Comparison of ENCODE assay signal across 10 cellular contexts in the genomic region with DNA sequence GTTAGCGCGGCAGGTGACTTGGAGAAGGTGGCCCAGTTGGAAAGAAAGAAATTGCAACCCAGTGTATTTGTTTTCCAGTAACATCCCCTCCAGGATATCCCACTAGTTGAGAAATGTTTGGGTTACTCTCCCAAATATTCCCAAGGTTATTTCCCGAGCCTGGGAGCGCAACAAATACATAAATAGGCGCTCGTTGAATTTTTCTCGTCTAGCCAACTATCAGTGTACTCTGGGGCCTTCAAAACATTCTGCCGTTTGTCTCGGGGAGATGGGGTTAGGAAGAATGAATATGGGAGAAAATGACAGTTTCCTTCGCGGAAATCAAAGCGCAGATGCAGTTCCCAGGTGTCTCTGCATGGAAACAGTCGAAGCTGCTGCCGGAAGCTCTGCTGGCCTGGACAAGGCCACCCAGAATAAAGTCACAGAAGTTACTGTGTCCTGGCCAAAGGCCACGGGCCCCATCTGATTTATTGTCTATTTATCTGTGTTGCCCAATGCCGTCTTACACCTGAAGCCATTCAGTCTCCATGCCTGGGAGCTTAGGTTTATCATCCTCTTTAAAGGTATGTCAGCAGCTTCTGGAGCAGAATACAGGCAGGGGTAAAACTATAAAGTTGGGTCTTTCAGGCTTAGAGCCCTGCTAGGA. TPM values are rescaled to one million over a fixed set of nuclear protein-coding genes. Genes with fewer than 3 reads are reported as not detected.
A peak's percentile ranks its signal among the peaks of the same experiment; 100 is the strongest.
DNase-seq lines count a peak whose midpoint lies in the region; ATAC-seq and TF ChIP-seq lines count a peak whose summit lies in the region.
"Had no signal": no experiment of that assay in that cellular context is flagged by ENCODE, and none has a peak within 500 bp of the region (broad histone marks: within the 10 kb centered on the region; RNA-seq: fewer than 3 reads in every experiment).

No MANE protein-coding gene starts in this region.

- POLR2A ChIA-PET in MCF 10A (lab: Yijun Ruan, JAX), result no interaction called here

- H3K4me1 Mint-ChIP-seq in MCF 10A (ENCODE audit: insufficient read depth, unreplicated experiment), result peaks cover 7% of the 10 kb centered on the region

- H3K27ac ChIP-seq in liver (ENCODE audit: low read depth in 1 of 2, low read length in 2 of 2) (peak overlapping the region; percentile 85 to 87), thoracic aorta (no peak overlapping the region)

- H3K4me3 ChIP-seq in liver (ENCODE audit: low read depth in 1 of 3, low read length in 3 of 3) (peak overlapping the region; percentile 66 to 70 (median 69)), thoracic aorta (peak overlapping the region; percentile 99)

- TF ChIP-seq RAD21 in liver (IDR thresholded peaks at IDR 0.05), result peak in 1 of 2 donors; percentile 54

- no peaks in the 10 kb centered on the region for H3K27me3 Mint-ChIP-seq in MCF 10A (ENCODE audit: insufficient read depth, unreplicated experiment)

- H3K9me3 ChIP-seq in liver (ENCODE audit: control insufficient read depth in 4 of 4, low read length in 3 of 4) (no peaks in the 10 kb centered on the region), thoracic aorta (no peaks in the 10 kb centered on the region)

- H3K27ac Mint-ChIP-seq in MCF 10A (ENCODE audit: low read depth, unreplicated experiment), result no peak overlapping the region

- H3K4me1 ChIP-seq in liver (ENCODE audit: control insufficient read depth in 4 of 4, insufficient read depth in 4 of 4, low read length in 3 of 4), result peaks cover 4 to 29% (median 19%) of the 10 kb centered on the region in 4 donors
- peaks cover 4 to 17% of the 10 kb centered on the region in 2 donors for H3K4me1 ChIP-seq in thoracic aorta (ENCODE audit: control insufficient read depth in 1 of 2, low read depth in 2 of 2)

- 20% methylated on average over 16 of the region's 16 CpGs for WGBS in liver

- peak overlapping the region; percentile 83 for H3K4me3 Mint-ChIP-seq in MCF 10A (ENCODE audit: unreplicated experiment)

- no TSS peak for BruUV-seq in MCF 10A (replicated peaks; lab: Mats Ljungman, UMichigan)

- no peaks in the 10 kb centered on the region for H3K36me3 Mint-ChIP-seq in MCF 10A (ENCODE audit: insufficient read depth, unreplicated experiment)

- intact Hi-C loops in MCF 10A (cut with micrococcal nuclease), result no loop called here

- peak; percentile 33 for DNase-seq in activated CD8-positive, alpha-beta memory T cell treated with anti-CD3 and anti-CD28 coated beads, Interleukin-2, amount 50 U/mL, for 48 hours
- no peak for DNase-seq in activated CD8-positive, alpha-beta memory T cell treated with anti-CD3 and anti-CD28 coated beads, Interleukin-2, amount 50 U/mL, for 4 hours
- no peak for DNase-seq in MCF 10A (ENCODE audit: unreplicated experiment)
- no peak for DNase-seq in thoracic aorta (ENCODE audit: low spot score)
- no peak for DNase-seq in NCI-H1436 treated with DMSO at 0.1 percent for 48 hours (lab: John Stamatoyannopoulos, UW)
- DNase-seq: NCI-H146 had no signal

- CTCF ChIA-PET in MCF 10A (lab: Yijun Ruan, JAX), result interaction anchor here (0.6 to 5.1 kb wide), 18 partner anchors 8 to 473 kb away, joined by 3 to 35 read pairs (median 4); a partner anchor contains a TSS

- ATAC-seq in thoracic aorta (ENCODE audit: insufficient number of reproducible peaks, low FRiP score, low read depth) (no peak), HG02678 (IDR thresholded peaks at IDR 0.05; ENCODE audit: unreplicated experiment) (no peak), HG02852 (IDR thresholded peaks at IDR 0.05; ENCODE audit: unreplicated experiment) (no peak)

- TF ChIP-seq CTCF in MCF 10A (IDR thresholded peaks at IDR 0.05; ENCODE audit: unreplicated experiment) (no peak), liver (IDR thresholded peaks at IDR 0.05; ENCODE audit: low read depth, low read length, missing input control) (no peak), thoracic aorta (IDR thresholded peaks at IDR 0.05) (no peak)

- peaks cover 0 to 3% (median 0%) of the 10 kb centered on the region in 4 donors for H3K36me3 ChIP-seq in liver (ENCODE audit: control insufficient read depth in 4 of 4, insufficient read depth in 3 of 4, low read depth in 1 of 4, low read length in 3 of 4)
- H3K36me3 ChIP-seq in thoracic aorta, result no peaks in the 10 kb centered on the region

- H3K9ac ChIP-seq in liver (ENCODE audit: low read depth in 1 of 2, low read length in 2 of 2), result peak overlapping the region; percentile 8 to 82

- no peaks in the 10 kb centered on the region for H3K9me3 Mint-ChIP-seq in MCF 10A (ENCODE audit: unreplicated experiment)

- H3K27me3 ChIP-seq in liver (ENCODE audit: control insufficient read depth in 4 of 4, insufficient read depth in 4 of 4, low read length in 3 of 4) (no peaks in the 10 kb centered on the region), thoracic aorta (replicated peaks; ENCODE audit: insufficient read depth) (no peaks in the 10 kb centered on the region)

TF ChIP-seq in liver, 16 proteins besides CTCF, POLR2A, EP300 and RAD21:
- peak; percentile 34 for TF ChIP-seq FOXA2 (IDR thresholded peaks at IDR 0.05)
- peak; percentile 79 for TF ChIP-seq TAF1 (conservative IDR thresholded peaks at IDR 0.05)
- TF ChIP-seq, protein P1, sequence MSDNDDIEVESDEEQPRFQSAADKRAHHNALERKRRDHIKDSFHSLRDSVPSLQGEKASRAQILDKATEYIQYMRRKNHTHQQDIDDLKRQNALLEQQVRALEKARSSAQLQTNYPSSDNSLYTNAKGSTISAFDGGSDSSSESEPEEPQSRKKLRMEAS (IDR thresholded peaks at IDR 0.05), result peak; percentile 95
- TF ChIP-seq, protein P2, sequence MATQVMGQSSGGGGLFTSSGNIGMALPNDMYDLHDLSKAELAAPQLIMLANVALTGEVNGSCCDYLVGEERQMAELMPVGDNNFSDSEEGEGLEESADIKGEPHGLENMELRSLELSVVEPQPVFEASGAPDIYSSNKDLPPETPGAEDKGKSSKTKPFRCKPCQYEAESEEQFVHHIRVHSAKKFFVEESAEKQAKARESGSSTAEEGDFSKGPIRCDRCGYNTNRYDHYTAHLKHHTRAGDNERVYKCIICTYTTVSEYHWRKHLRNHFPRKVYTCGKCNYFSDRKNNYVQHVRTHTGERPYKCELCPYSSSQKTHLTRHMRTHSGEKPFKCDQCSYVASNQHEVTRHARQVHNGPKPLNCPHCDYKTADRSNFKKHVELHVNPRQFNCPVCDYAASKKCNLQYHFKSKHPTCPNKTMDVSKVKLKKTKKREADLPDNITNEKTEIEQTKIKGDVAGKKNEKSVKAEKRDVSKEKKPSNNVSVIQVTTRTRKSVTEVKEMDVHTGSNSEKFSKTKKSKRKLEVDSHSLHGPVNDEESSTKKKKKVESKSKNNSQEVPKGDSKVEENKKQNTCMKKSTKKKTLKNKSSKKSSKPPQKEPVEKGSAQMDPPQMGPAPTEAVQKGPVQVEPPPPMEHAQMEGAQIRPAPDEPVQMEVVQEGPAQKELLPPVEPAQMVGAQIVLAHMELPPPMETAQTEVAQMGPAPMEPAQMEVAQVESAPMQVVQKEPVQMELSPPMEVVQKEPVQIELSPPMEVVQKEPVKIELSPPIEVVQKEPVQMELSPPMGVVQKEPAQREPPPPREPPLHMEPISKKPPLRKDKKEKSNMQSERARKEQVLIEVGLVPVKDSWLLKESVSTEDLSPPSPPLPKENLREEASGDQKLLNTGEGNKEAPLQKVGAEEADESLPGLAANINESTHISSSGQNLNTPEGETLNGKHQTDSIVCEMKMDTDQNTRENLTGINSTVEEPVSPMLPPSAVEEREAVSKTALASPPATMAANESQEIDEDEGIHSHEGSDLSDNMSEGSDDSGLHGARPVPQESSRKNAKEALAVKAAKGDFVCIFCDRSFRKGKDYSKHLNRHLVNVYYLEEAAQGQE (IDR thresholded peaks at IDR 0.05), result peak; percentile 29
- no peak for TF ChIP-seq FOXA1 (IDR thresholded peaks at IDR 0.05)
- no peak for TF ChIP-seq NR2F2 (IDR thresholded peaks at IDR 0.05)
- no peak for TF ChIP-seq HNF4G (IDR thresholded peaks at IDR 0.05)
- TF ChIP-seq, protein P3, sequence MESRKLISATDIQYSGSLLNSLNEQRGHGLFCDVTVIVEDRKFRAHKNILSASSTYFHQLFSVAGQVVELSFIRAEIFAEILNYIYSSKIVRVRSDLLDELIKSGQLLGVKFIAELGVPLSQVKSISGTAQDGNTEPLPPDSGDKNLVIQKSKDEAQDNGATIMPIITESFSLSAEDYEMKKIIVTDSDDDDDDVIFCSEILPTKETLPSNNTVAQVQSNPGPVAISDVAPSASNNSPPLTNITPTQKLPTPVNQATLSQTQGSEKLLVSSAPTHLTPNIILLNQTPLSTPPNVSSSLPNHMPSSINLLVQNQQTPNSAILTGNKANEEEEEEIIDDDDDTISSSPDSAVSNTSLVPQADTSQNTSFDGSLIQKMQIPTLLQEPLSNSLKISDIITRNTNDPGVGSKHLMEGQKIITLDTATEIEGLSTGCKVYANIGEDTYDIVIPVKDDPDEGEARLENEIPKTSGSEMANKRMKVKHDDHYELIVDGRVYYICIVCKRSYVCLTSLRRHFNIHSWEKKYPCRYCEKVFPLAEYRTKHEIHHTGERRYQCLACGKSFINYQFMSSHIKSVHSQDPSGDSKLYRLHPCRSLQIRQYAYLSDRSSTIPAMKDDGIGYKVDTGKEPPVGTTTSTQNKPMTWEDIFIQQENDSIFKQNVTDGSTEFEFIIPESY (IDR thresholded peaks at IDR 0.05), result peak; percentile 49
- peak; percentile 82 for TF ChIP-seq YY1 (IDR thresholded peaks at IDR 0.05)
- TF ChIP-seq RXRA (IDR thresholded peaks at IDR 0.05), result peak in 1 of 2 donors; percentile 62
- TF ChIP-seq, protein P4, sequence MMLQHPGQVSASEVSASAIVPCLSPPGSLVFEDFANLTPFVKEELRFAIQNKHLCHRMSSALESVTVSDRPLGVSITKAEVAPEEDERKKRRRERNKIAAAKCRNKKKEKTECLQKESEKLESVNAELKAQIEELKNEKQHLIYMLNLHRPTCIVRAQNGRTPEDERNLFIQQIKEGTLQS (IDR thresholded peaks at IDR 0.05), result no peak
- TF ChIP-seq JUND (IDR thresholded peaks at IDR 0.05), result peak in 1 of 2 donors; percentile 56
- TF ChIP-seq GABPA (IDR thresholded peaks at IDR 0.05 in 1 of 2, conservative IDR thresholded peaks at IDR 0.05 in 1 of 2), result peak in 1 of 2 donors; percentile 51
- peak; percentile 34 for TF ChIP-seq SP1 (IDR thresholded peaks at IDR 0.05)
- peak; percentile 70 to 81 for TF ChIP-seq HNF4A (conservative IDR thresholded peaks at IDR 0.05)
- peak in 1 of 2 donors; percentile 91 for TF ChIP-seq EGR1 (IDR thresholded peaks at IDR 0.05; ENCODE audit: low read depth in 2 of 2)
TF ChIP-seq in liver: peak in this region for 12.

RNA-seq across cellular contexts. Expression of a gene that starts 1.0 kb away (rescaled TPM):
- total RNA-seq in MCF 10A (2022) (1.6 TPM in 2 replicates), liver (10 to 100 TPM; 29.6 to 56.6 TPM), thoracic aorta (1 to 10 TPM; 6.8 to 9.7 TPM)
- polyA plus RNA-seq in liver, result 10 to 100 TPM; 37.3 to 43.7 TPM

RNA-seq across cellular contexts. Expression of a gene that starts 57.0 kb away (rescaled TPM):
- total RNA-seq in MCF 10A (2022) (3.6 and 5.2 TPM in 2 replicates), liver (10 to 100 TPM; 24.9 to 96.1 TPM), thoracic aorta (10 to 100 TPM; 30.4 to 32.1 TPM)
- 10 to 100 TPM; 65.4 to 77.5 TPM for polyA plus RNA-seq in liver
- total RNA-seq: activated CD8-positive, alpha-beta memory T cell treated with anti-CD3 and anti-CD28 coated beads for 36 hours had no signal

Comparison
In these comparisons a context has a peak if more than half of its experiments do, and no peak if none do; other contexts are left out.
1. H3K27ac ChIP-seq: peak in liver (2 of 2); none in thoracic aorta (0 of 2).